ENCODE assay signal across 8 cellular contexts in genomic region chr6:12957321-12958051, GRCh38.
DNase-seq lines count a peak whose midpoint lies in the region; ATAC-seq and TF ChIP-seq lines count a peak whose summit lies in the region.

No MANE protein-coding gene starts in this region.

- ATAC-seq in Panc1 = peak; percentile 86
- ATAC-seq in left cardiac atrium = peak; percentile 92 to 95
- ATAC-seq in GM21723 (IDR thresholded peaks at IDR 0.05; ENCODE audit: unreplicated experiment) = no peak
- no peak for ATAC-seq in GM18498 (IDR thresholded peaks at IDR 0.05; ENCODE audit: unreplicated experiment)

- H3K4me1 ChIP-seq in Panc1 (ENCODE audit: control insufficient read depth, insufficient read depth, low read length) = peaks cover 5% of the 10 kb centered on the region; the same call in 1 of the 2 replicates
- H3K4me1 ChIP-seq in ovary (ENCODE audit: insufficient read depth) = no peaks in the 10 kb centered on the region

- H3K4me3 ChIP-seq in Panc1 (ENCODE audit: low read depth in 2 of 2, low read length in 2 of 2) (peak overlapping the region; percentile 35 to 63), astrocyte of the cerebellum (ENCODE audit: low read depth, low read length) (peak overlapping the region; percentile 67), ovary (peak overlapping the region; percentile 65)

- no peak for TF ChIP-seq POLR2A in ovary (IDR thresholded peaks at IDR 0.05)

- no peak for TF ChIP-seq EP300 in ovary (IDR thresholded peaks at IDR 0.05)

- H3K27me3 ChIP-seq in Panc1 (ENCODE audit: control insufficient read depth, insufficient read depth, low read length) = peaks cover 15% of the 10 kb centered on the region
- H3K27me3 ChIP-seq in ovary = no peaks in the 10 kb centered on the region

- no peaks in the 10 kb centered on the region for H3K9me3 ChIP-seq in Panc1 (ENCODE audit: control insufficient read depth, insufficient read depth, low read depth, low read length)
- H3K9me3 ChIP-seq in ovary = no peaks in the 10 kb centered on the region

- in situ Hi-C loops in Panc1 (cut with HindIII; ENCODE audit: low pct_unique_long_range_greater_than_20kb, low sequenced_read_pairs) = no loop called here
- in situ Hi-C loops in astrocyte of the cerebellum (cut with HindIII; ENCODE audit: low sequenced_read_pairs) = no loop called here

- no TSS peak for BruUV-seq in Panc1 (replicated peaks; lab: Mats Ljungman, UMichigan)

- TF ChIP-seq CTCF in Panc1 (IDR thresholded peaks at IDR 0.05) (no peak), astrocyte of the cerebellum (IDR thresholded peaks at IDR 0.05; ENCODE audit: low read depth, low read length, missing control alignments) (no peak), ovary (IDR thresholded peaks at IDR 0.05) (no peak)

- 0 to 1% (median 0%) methylated on average over 24 of the region's 24 CpGs for WGBS in ovary, 3 donors

- H3K27ac ChIP-seq in Panc1 (ENCODE audit: low read length) (no peak overlapping the region), ovary (peak overlapping the region; percentile 8 to 57)

- H3K36me3 ChIP-seq in Panc1 (ENCODE audit: control insufficient read depth, insufficient read depth, low read length) (no peaks in the 10 kb centered on the region), ovary (no peaks in the 10 kb centered on the region)

- CTCF ChIA-PET in Panc1 (lab: Charles Lee) = interaction anchor here (0.8 kb wide), 1 partner anchor 290 kb away, joined by 3 read pairs; no protein-coding TSS in a partner anchor

- peak; percentile 9 for DNase-seq in activated CD4-positive, alpha-beta T cell treated with anti-CD3 and anti-CD28 coated beads for 48 hours
- no peak for DNase-seq in activated CD4-positive, alpha-beta T cell treated with anti-CD3 and anti-CD28 coated beads, Interleukin-2, amount 50 U/mL, for 1 hour
- no peak for DNase-seq in Panc1 (ENCODE audit: low read depth, low spot score)
- DNase-seq in astrocyte of the cerebellum (ENCODE audit: low read depth) = peak; percentile 31
- peak; percentile 79 for DNase-seq in left cardiac atrium
- peak; percentile 42 to 66 (median 58) for DNase-seq in ovary

- intact Hi-C loops in Panc1 (cut with micrococcal nuclease; ENCODE audit: unreplicated experiment) (no loop called here), left cardiac atrium (cut with DNase I) (no loop called here), ovary (cut with DNase I) (no loop called here)

- POLR2A ChIA-PET in Panc1 (lab: Charles Lee) = no interaction called here

Comparison
In these comparisons a context has a peak if more than half of its experiments do, and no peak if none do; other contexts are left out.
1. DNase-seq: peak in activated CD4-positive, alpha-beta T cell treated with anti-CD3 and anti-CD28 coated beads for 48 hours (single experiment), astrocyte of the cerebellum (single experiment), left cardiac atrium (single experiment) and ovary (5 of 5); none in activated CD4-positive, alpha-beta T cell treated with anti-CD3 and anti-CD28 coated beads, Interleukin-2, amount 50 U/mL, for 1 hour (single experiment) and Panc1 (single experiment).
2. ATAC-seq: peak in Panc1 (single experiment) and left cardiac atrium (2 of 2); none in GM21723 (single experiment) and GM18498 (single experiment).
3. Peak in every context shown above with its lines, with median percentiles within 50 percentile points of each other: H3K4me3 ChIP-seq.